ENCODE assay signal across 1 cellular context in genomic region chr19:33416307-33417215, GRCh38.
TF ChIP-seq lines count a peak whose summit lies in the region.

No MANE protein-coding gene starts in this region.

TF ChIP-seq in HEK293, 187 proteins besides CTCF, POLR2A, EP300 and RAD21 (continued from another document and continues in another):
- TF ChIP-seq ATF2 (tag by site-specific recombination; IDR thresholded peaks at IDR 0.05; ENCODE audit: low read depth) (no peak), ZNF37A (tag by site-specific recombination; IDR thresholded peaks at IDR 0.05) (no peak), TRIM28 (IDR thresholded peaks at IDR 0.05; ENCODE audit: borderline replicate concordance, low read length) (no peak), PBX3 (CRISPR knock-in tag; IDR thresholded peaks at IDR 0.05) (no peak), ZNF510 (tag by site-specific recombination; IDR thresholded peaks at IDR 0.05; ENCODE audit: insufficient replicate concordance) (no peak), ZNF518A (tag by site-specific recombination; conservative IDR thresholded peaks at IDR 0.05; ENCODE audit: low read depth) (no peak), ZBTB7A (tag by site-specific recombination; IDR thresholded peaks at IDR 0.05; ENCODE audit: low read depth) (peak; percentile 77; the same call in 1 of the 2 replicates), PRDM1 (tag by site-specific recombination; IDR thresholded peaks at IDR 0.05) (no peak), ZNF785 (tag by site-specific recombination; IDR thresholded peaks at IDR 0.05) (no peak), ZNF157 (tag by site-specific recombination; IDR thresholded peaks at IDR 0.05) (no peak), INSM2 (tag by site-specific recombination; IDR thresholded peaks at IDR 0.05) (no peak; the same call in 1 of the 2 replicates), ZNF626 (tag by site-specific recombination; IDR thresholded peaks at IDR 0.05) (no peak), PATZ1 (tag by site-specific recombination; IDR thresholded peaks at IDR 0.05) (peak; percentile 92), ZNF473 (tag by site-specific recombination; IDR thresholded peaks at IDR 0.05) (no peak), ZNF23 (tag by site-specific recombination; IDR thresholded peaks at IDR 0.05; ENCODE audit: borderline replicate concordance) (no peak), ZNF18 (tag by site-specific recombination; IDR thresholded peaks at IDR 0.05) (no peak), ZSCAN18 (tag by site-specific recombination; IDR thresholded peaks at IDR 0.05) (no peak), ZNF112 (tag by site-specific recombination; IDR thresholded peaks at IDR 0.05) (no peak), KLF17 (tag by site-specific recombination; IDR thresholded peaks at IDR 0.05) (peak; percentile 96), ZNF175 (tag by site-specific recombination; IDR thresholded peaks at IDR 0.05) (no peak), ZNF501 (tag by site-specific recombination; IDR thresholded peaks at IDR 0.05) (no peak), ZNF621 (tag by site-specific recombination; IDR thresholded peaks at IDR 0.05) (no peak), ZNF132 (tag by site-specific recombination; IDR thresholded peaks at IDR 0.05; ENCODE audit: borderline replicate concordance) (no peak), PRDM4 (tag by site-specific recombination; IDR thresholded peaks at IDR 0.05) (no peak), ZNF274 (IDR thresholded peaks at IDR 0.05; ENCODE audit: low read length) (no peak), ZNF274 (tag by site-specific recombination; IDR thresholded peaks at IDR 0.05; ENCODE audit: borderline replicate concordance) (no peak), ZSCAN4 (tag by site-specific recombination; IDR thresholded peaks at IDR 0.05) (no peak), ZNF830 (tag by site-specific recombination; IDR thresholded peaks at IDR 0.05; ENCODE audit: low read depth) (no peak), GLI4 (tag by site-specific recombination; IDR thresholded peaks at IDR 0.05) (no peak), ZNF488 (tag by site-specific recombination; IDR thresholded peaks at IDR 0.05) (no peak), ZBTB48 (tag by site-specific recombination; IDR thresholded peaks at IDR 0.05) (0 out of 2 replicates have a peak, but pooled peaks have one; percentile 24), ZNF596 (tag by site-specific recombination; IDR thresholded peaks at IDR 0.05) (no peak), ZNF155 (tag by site-specific recombination; IDR thresholded peaks at IDR 0.05) (no peak), KLF8 (tag by site-specific recombination; IDR thresholded peaks at IDR 0.05) (peak; percentile 92), SP3 (tag by site-specific recombination; IDR thresholded peaks at IDR 0.05) (peak; percentile 77), ZNF26 (tag by site-specific recombination; IDR thresholded peaks at IDR 0.05) (no peak)
